ENCODE assay signal across 8 cellular contexts in genomic region chr17:82292251-82293154, GRCh38. TPM values are rescaled to one million over a fixed set of nuclear protein-coding genes. Genes with fewer than 3 reads are reported as not detected.
DNase-seq lines count a peak whose midpoint lies in the region; TF ChIP-seq lines count a peak whose summit lies in the region.

No MANE protein-coding gene starts in this region.

- no peaks in the 10 kb centered on the region for H3K9me3 Mint-ChIP-seq in HFFc6

- H3K4me3 Mint-ChIP-seq in HFFc6: peak overlapping the region; percentile 86

- peak; percentile 97 for DNase-seq in GM04504 (ENCODE audit: low read depth)
- DNase-seq in HFFc6: peak; percentile 98
- peak; percentile 99 for DNase-seq in NAMALWA (ENCODE audit: low spot score)
- DNase-seq in SK-MEL-5 (ENCODE audit: low read depth, low spot score): peak; percentile 98
- DNase-seq in activated naive CD4-positive, alpha-beta T cell treated with anti-CD3 and anti-CD28 coated beads, Interleukin-2, amount 50 U/mL, for 16 hours: peak; percentile 91
- peak; percentile 97 for DNase-seq in globus pallidus (ENCODE audit: low spot score)
- peak; percentile 92 for DNase-seq in non-pigmented ciliary epithelial cell (ENCODE audit: low read depth)
- DNase-seq in superior temporal gyrus (ENCODE audit: extremely low spot score): peak; percentile 99

- H3K4me1 Mint-ChIP-seq in HFFc6 (ENCODE audit: low read depth): peaks cover 52% of the 10 kb centered on the region

- no peaks in the 10 kb centered on the region for H3K36me3 Mint-ChIP-seq in HFFc6 (ENCODE audit: low read depth)

- peak overlapping the region; percentile 69 for H3K27ac Mint-ChIP-seq in HFFc6

- TF ChIP-seq CTCF in HFFc6 (IDR thresholded peaks at IDR 0.05): no peak

- H3K27me3 Mint-ChIP-seq in HFFc6 (ENCODE audit: insufficient read depth): no peaks in the 10 kb centered on the region; the same call in 1 of the 2 replicates

- in situ Hi-C loops in SK-MEL-5 (cut with HindIII; ENCODE audit: low pct_unique_long_range_greater_than_20kb, low sequenced_read_pairs): no loop called here

RNA-seq across cellular contexts. Expression of gene CSNK1D, which starts 19.0 kb away (rescaled TPM):
- 100 to 1,000 TPM; 116 to 128 (median 118) TPM for total RNA-seq in HFFc6 (2021; fragmentation: NEBNext Ultra II Directional; extraction: Animal tissue kit (Norgen Biotek cat#: 25700))
- total RNA-seq in SK-MEL-5 (2014; rRNA removed; shearing (Covaris generic)): 18.0 and 23.6 TPM in 2 replicates
- 106 and 112 TPM in 2 replicates for polyA plus RNA-seq in SK-MEL-5 (2015; cell fraction: cytosol; rRNA removed)
- polyA plus RNA-seq in SK-MEL-5 (2015; cell fraction: nucleus; rRNA removed): 294 and 374 TPM in 2 replicates

RNA-seq across cellular contexts. Expression of gene CD7, which starts 24.9 kb away (rescaled TPM):
- total RNA-seq in HFFc6 (2021; fragmentation: NEBNext Ultra II Directional; extraction: Animal tissue kit (Norgen Biotek cat#: 25700)): under 1 TPM in 1 of 6 experiments, not detected in 5; 0.20 TPM
- total RNA-seq in SK-MEL-5 (2014; rRNA removed; shearing (Covaris generic)): not detected in 2 replicates
- polyA plus RNA-seq in SK-MEL-5 (2015; cell fraction: cytosol; rRNA removed): 0.30 TPM in 1 of 2 replicates, not detected in the other
- polyA plus RNA-seq in SK-MEL-5 (2015; cell fraction: nucleus; rRNA removed): not detected in 2 replicates

RNA-seq across cellular contexts. Expression of gene SECTM1, which starts 41.1 kb away (rescaled TPM):
- total RNA-seq in HFFc6 (2021; fragmentation: NEBNext Ultra II Directional; extraction: Animal tissue kit (Norgen Biotek cat#: 25700)): 1 to 10 TPM; 1.7 to 3.9 (median 2.8) TPM
- 0.37 and 0.50 TPM in 2 replicates for total RNA-seq in SK-MEL-5 (2014; rRNA removed; shearing (Covaris generic))
- 1.3 and 4.5 TPM in 2 replicates for polyA plus RNA-seq in SK-MEL-5 (2015; cell fraction: cytosol; rRNA removed)
- 1.4 TPM in 1 of 2 replicates, not detected in the other for polyA plus RNA-seq in SK-MEL-5 (2015; cell fraction: nucleus; rRNA removed)

Comparison
In these comparisons a context has a peak if more than half of its experiments do, and no peak if none do; other contexts are left out.
1. Peak in every context shown above with its lines: DNase-seq.